14 cellular contexts compared by ENCODE assay signal in genomic region chr1:216045400-216045799, GRCh38.
DNase-seq lines count a peak whose midpoint lies in the region; ATAC-seq and TF ChIP-seq lines count a peak whose summit lies in the region.
"Had no signal": no experiment of that assay in that cellular context is flagged by ENCODE, and none has a peak within 500 bp of the region (broad histone marks: within the 10 kb centered on the region; RNA-seq: fewer than 3 reads in every experiment).

No MANE protein-coding gene starts in this region.

- no peak for ATAC-seq in sciatic nerve
- no peak for ATAC-seq in GM18517 (IDR thresholded peaks at IDR 0.05; ENCODE audit: unreplicated experiment)
- ATAC-seq: activated T-cell treated with anti-CD3 and anti-CD28 coated beads, Interleukin-2, amount 50 U/mL, for 4 hours; heart left ventricle; lower lobe of right lung had no signal

- H3K4me3 ChIP-seq in skeletal muscle cell (ENCODE audit: low read depth, low read length), result no peak overlapping the region
- no peak overlapping the region for H3K4me3 ChIP-seq in MM.1S (ENCODE audit: low read length)
- H3K4me3 ChIP-seq: heart left ventricle, lower lobe of right lung, SJSA1 had no signal

- H3F3A ChIP-seq in MM.1S (ENCODE audit: insufficient read depth, low read length), result no peaks in the 10 kb centered on the region

- H3K9me2 ChIP-seq in MM.1S (replicated peaks; ENCODE audit: insufficient read depth, low read length), result no peaks in the 10 kb centered on the region

- no peak overlapping the region for H3K4me2 ChIP-seq in MM.1S (ENCODE audit: low read depth, low read length)

- no peak overlapping the region for H2AFZ ChIP-seq in MM.1S (ENCODE audit: low read length)

- H3K9ac ChIP-seq in MM.1S (ENCODE audit: low read length), result no peak overlapping the region

- H3K27ac ChIP-seq in epithelial cell of prostate (no peak overlapping the region), MM.1S (ENCODE audit: low read length) (no peak overlapping the region)
- H3K27ac ChIP-seq: heart left ventricle, HL-60, lower lobe of right lung, SJSA1 had no signal

- H3K36me3 ChIP-seq in MM.1S (replicated peaks; ENCODE audit: insufficient read depth, low read length), result no peaks in the 10 kb centered on the region
- H3K36me3 ChIP-seq: heart left ventricle, lower lobe of right lung, SJSA1 had no signal

- no peaks in the 10 kb centered on the region for H3K9me3 ChIP-seq in MM.1S (replicated peaks; ENCODE audit: insufficient read depth, low read length)
- H3K9me3 ChIP-seq: heart left ventricle, lower lobe of right lung, SJSA1 had no signal

- no peak for TF ChIP-seq CTCF in MM.1S (IDR thresholded peaks at IDR 0.05; ENCODE audit: low read length)

- no peaks in the 10 kb centered on the region for H4K20me1 ChIP-seq in MM.1S (ENCODE audit: insufficient read depth, low read length)

- intact Hi-C loops in sciatic nerve (cut with DNase I), result no loop called here

- no peaks in the 10 kb centered on the region for H3K27me3 ChIP-seq in MM.1S (replicated peaks; ENCODE audit: insufficient read depth, low read length)
- H3K27me3 ChIP-seq: heart left ventricle, SJSA1 had no signal

- DNase-seq in GM04503 (ENCODE audit: low read depth) (peak; percentile 97), RPMI7951 (ENCODE audit: low read depth) (peak; percentile 19), epithelial cell of prostate (ENCODE audit: low read depth, low spot score) (peak; percentile 56), skeletal muscle cell (ENCODE audit: low read depth) (peak; percentile 94), sciatic nerve (ENCODE audit: low spot score) (no peak), MM.1S (no peak)
- DNase-seq: activated T-cell treated with anti-CD3 and anti-CD28 coated beads, Interleukin-2, amount 50 U/mL, for 4 hours; DMS153; heart left ventricle; lower lobe of right lung; stimulated activated CD4-positive, alpha-beta T cell treated with anti-CD3 and anti-CD28 coated beads, Interleukin-4, amount 100 ng/mL, for 4 hours had no signal

- H3K4me1 ChIP-seq in MM.1S (ENCODE audit: low read length), result no peaks in the 10 kb centered on the region
- H3K4me1 ChIP-seq: heart left ventricle, lower lobe of right lung, SJSA1 had no signal

- no peaks in the 10 kb centered on the region for H3K79me2 ChIP-seq in MM.1S (ENCODE audit: low read length)

Comparison
In these comparisons a context has a peak if more than half of its experiments do, and no peak if none do; other contexts are left out.
1. DNase-seq: peak in GM04503 (single experiment), RPMI7951 (single experiment), epithelial cell of prostate (single experiment) and skeletal muscle cell (single experiment); none in sciatic nerve (single experiment) and MM.1S (single experiment).